In genomic region chr5:67363195-67363594, GRCh38 we compare ENCODE assay signal across 18 cellular contexts.
"Had no signal": no experiment of that assay in that cellular context is flagged by ENCODE, and none has a peak within 500 bp of the region (broad histone marks: within the 10 kb centered on the region; RNA-seq: fewer than 3 reads in every experiment).

No MANE protein-coding gene starts in this region.

- ATAC-seq: foreskin keratinocyte; natural killer cell treated with Interleukin-12 subunit alpha and Interleukin-12 subunit beta and Interleukin-15 and Interleukin-18, amount 100 ng/mL, for 72 hours; stimulated activated naive B cell treated with anti-CD40 and anti-IgM and Interleukin-4, amounts not matched to agents 10 μg/mL and 1 μg/mL and 100 μg/mL, for 72 hours had no signal

- H3K27ac Mint-ChIP-seq: immature natural killer cell; natural killer cell treated with Interleukin-12 subunit alpha and Interleukin-12 subunit beta and Interleukin-15 and Interleukin-18, amount 100 ng/mL, for 72 hours; stimulated activated naive B cell treated with anti-CD40 and anti-IgM and Interleukin-4, amounts not matched to agents 10 μg/mL and 1 μg/mL and 100 μg/mL, for 72 hours; type B pancreatic cell had no signal

- H3K4me3 Mint-ChIP-seq: immature natural killer cell; natural killer cell treated with Interleukin-12 subunit alpha and Interleukin-12 subunit beta and Interleukin-15 and Interleukin-18, amount 100 ng/mL, for 72 hours; stimulated activated naive B cell treated with anti-CD40 and anti-IgM and Interleukin-4, amounts not matched to agents 10 μg/mL and 1 μg/mL and 100 μg/mL, for 72 hours; type B pancreatic cell had no signal

- H3K27me3 Mint-ChIP-seq: stimulated activated naive B cell treated with anti-CD40 and anti-IgM and Interleukin-4, amounts not matched to agents 10 μg/mL and 1 μg/mL and 100 μg/mL, for 72 hours; type B pancreatic cell had no signal

- H3K9me3 Mint-ChIP-seq: immature natural killer cell; natural killer cell treated with Interleukin-12 subunit alpha and Interleukin-12 subunit beta and Interleukin-15 and Interleukin-18, amount 100 ng/mL, for 72 hours had no signal

- H3K36me3 Mint-ChIP-seq: immature natural killer cell; natural killer cell treated with Interleukin-12 subunit alpha and Interleukin-12 subunit beta and Interleukin-15 and Interleukin-18, amount 100 ng/mL, for 72 hours; stimulated activated naive B cell treated with anti-CD40 and anti-IgM and Interleukin-4, amounts not matched to agents 10 μg/mL and 1 μg/mL and 100 μg/mL, for 72 hours; type B pancreatic cell had no signal

- H3K4me3 ChIP-seq: esophagus squamous epithelium, left ventricle myocardium inferior, lung, sigmoid colon, skin epidermis, suprapubic skin, thyroid gland had no signal

- DNase-seq: effector memory CD4-positive, alpha-beta T cell; esophagus squamous epithelium; foreskin keratinocyte; immature natural killer cell; left ventricle myocardium inferior; mesenchymal stem cell; midbrain; posterior cingulate gyrus; sigmoid colon; stimulated activated CD4-positive, alpha-beta T cell treated with anti-CD3 and anti-CD28 coated beads, Interleukin-2, amount 100 ng/mL, for 24 hours; stimulated activated CD4-positive, alpha-beta T cell treated with anti-CD3 and anti-CD28 coated beads, Interleukin-4, amount 100 ng/mL, for 4 hours; stimulated activated naive B cell treated with anti-CD40 and anti-IgM and Interleukin-4, amounts not matched to agents 10 μg/mL and 1 μg/mL and 100 μg/mL, for 72 hours; thyroid gland had no signal
